24 cellular contexts compared by ENCODE assay signal in genomic region chrX:115902995-115903394, GRCh38.
DNase-seq lines count a peak whose midpoint lies in the region; ATAC-seq and TF ChIP-seq lines count a peak whose summit lies in the region.
"Had no signal": no experiment of that assay in that cellular context is flagged by ENCODE, and none has a peak within 500 bp of the region (broad histone marks: within the 10 kb centered on the region; RNA-seq: fewer than 3 reads in every experiment).

No MANE protein-coding gene starts in this region.

- no peak overlapping the region for H2BK15ac ChIP-seq in IMR-90 (ENCODE audit: low read depth, low read length)

- no peaks in the 10 kb centered on the region for H4K20me1 ChIP-seq in IMR-90 (ENCODE audit: insufficient read depth, low read length)
- H4K20me1 ChIP-seq: BLaER1 treated with 17β-estradiol and CSF1 and Interleukin-3, amounts not matched to agents 10 nM and 100 nM had no signal

- H2BK5ac ChIP-seq in IMR-90 (ENCODE audit: low read depth, low read length, poor library complexity, severe bottlenecking) = no peak overlapping the region

- no peak overlapping the region for H3K9ac ChIP-seq in IMR-90 (ENCODE audit: low read depth, low read length)
- H3K9ac ChIP-seq: BLaER1 treated with 17β-estradiol and CSF1 and Interleukin-3, amounts not matched to agents 10 nM and 100 nM had no signal

- H3K9me3 ChIP-seq in IMR-90 (ENCODE audit: control insufficient read depth, insufficient read depth, low read length) = peaks cover 21% of the 10 kb centered on the region; the same call in 1 of the 2 replicates
- H3K9me3 ChIP-seq in HAP-1 = no peaks in the 10 kb centered on the region

- no peak for ATAC-seq in IMR-90 (ENCODE audit: low read depth)
- ATAC-seq: A549; CD8-positive, alpha-beta T cell; GM12878 had no signal

- H3K4me3 ChIP-seq in H7 (ENCODE audit: insufficient read depth, low read depth, low read length) (no peak overlapping the region), IMR-90 (ENCODE audit: insufficient read depth, low read depth, low read length) (no peak overlapping the region), HAP-1 (no peak overlapping the region)
- H3K4me3 ChIP-seq: A549; BLaER1 treated with 17β-estradiol and CSF1 and Interleukin-3, amounts not matched to agents 10 nM and 100 nM; GM12878 had no signal

- in situ Hi-C loops in IMR-90 (cut with MboI; ENCODE audit: low sequenced_read_pairs) (no loop called here), HAP-1 (cut with MboI; ENCODE audit: low sequenced_read_pairs) (no loop called here)

- H3K27me3 ChIP-seq in H7 (ENCODE audit: control insufficient read depth, insufficient read depth, low read length) = no peaks in the 10 kb centered on the region
- H3K27me3 ChIP-seq in IMR-90 (ENCODE audit: control insufficient read depth, insufficient read depth, low read length) = peaks cover 25% of the 10 kb centered on the region
- H3K27me3 ChIP-seq in HAP-1 (ENCODE audit: low read depth) = no peaks in the 10 kb centered on the region

- dilution Hi-C loops in IMR-90 (cut with HindIII; ENCODE audit: low sequenced_read_pairs, unreplicated experiment) = no loop called here

- WGBS in IMR-90 (ENCODE audit: extremely low coverage in 2 of 2, insufficient read length in 1 of 2), 2 experiments = no CpG with 5 or more reads among the region's 7 CpGs

- H3K14ac ChIP-seq in IMR-90 (replicated peaks; ENCODE audit: low read depth, low read length) = no peak overlapping the region

- H2BK120ac ChIP-seq in IMR-90 (ENCODE audit: low read depth, low read length) = no peak overlapping the region

- no peak overlapping the region for H4K91ac ChIP-seq in IMR-90 (ENCODE audit: insufficient read depth, low read depth, low read length)

- H3K79me1 ChIP-seq in IMR-90 (ENCODE audit: low read depth in 1 of 2, low read length in 2 of 2) = no peaks in the 10 kb centered on the region

- no peak overlapping the region for H2AK5ac ChIP-seq in IMR-90 (ENCODE audit: low read depth, low read length)

- no peak overlapping the region for H2AK9ac ChIP-seq in IMR-90 (replicated peaks; ENCODE audit: low read depth, low read length, poor library complexity)

- H3K9me1 ChIP-seq in IMR-90 (ENCODE audit: insufficient read depth, low read length) = no peaks in the 10 kb centered on the region

- H3K4me1 ChIP-seq in IMR-90 (ENCODE audit: control insufficient read depth, insufficient read depth, low read length) = no peaks in the 10 kb centered on the region
- no peaks in the 10 kb centered on the region for H3K4me1 ChIP-seq in HAP-1
- H3K4me1 ChIP-seq: A549 had no signal

- H3K56ac ChIP-seq in IMR-90 (ENCODE audit: extremely low read depth, insufficient read depth, low read length) = no peak overlapping the region

- no peak for TF ChIP-seq CTCF in IMR-90 (conservative IDR thresholded peaks at IDR 0.05; ENCODE audit: low read depth, low read length)

- H3K18ac ChIP-seq in IMR-90 (ENCODE audit: low read depth, low read length) = no peak overlapping the region

- no peak overlapping the region for H4K5ac ChIP-seq in IMR-90 (ENCODE audit: low read depth, low read length)

- H3K27ac ChIP-seq in IMR-90 (ENCODE audit: insufficient read depth, low read length) = no peak overlapping the region
- H3K27ac ChIP-seq: 22Rv1; A549; BLaER1 treated with 17β-estradiol and CSF1 and Interleukin-3, amounts not matched to agents 10 nM and 100 nM; C4-2B had no signal

- POLR2A ChIA-PET in IMR-90 (lab: Charles Lee; ENCODE audit: unreplicated experiment) = no interaction called here

- no peak for TF ChIP-seq POLR2A in IMR-90 (IDR thresholded peaks at IDR 0.05; ENCODE audit: low read depth, low read length)

- no peak overlapping the region for H3K23ac ChIP-seq in IMR-90 (ENCODE audit: low read depth, low read length)

- no TSS peak for BruUV-seq in IMR-90 (replicated peaks; lab: Mats Ljungman, UMichigan)

- H2BK20ac ChIP-seq in IMR-90 (ENCODE audit: low read depth, low read length) = no peak overlapping the region

- H3K4ac ChIP-seq in IMR-90 (ENCODE audit: low read depth, low read length) = no peak overlapping the region

- no peaks in the 10 kb centered on the region; the same call in none of the 2 replicates for H3K36me3 ChIP-seq in H7 (replicated peaks; ENCODE audit: control insufficient read depth, insufficient read depth, low read length)
- no peaks in the 10 kb centered on the region for H3K36me3 ChIP-seq in IMR-90 (ENCODE audit: control insufficient read depth, insufficient read depth, low read length)
- H3K36me3 ChIP-seq in HAP-1 (replicated peaks) = no peaks in the 10 kb centered on the region
- H3K36me3 ChIP-seq: BLaER1 treated with 17β-estradiol and CSF1 and Interleukin-3, amounts not matched to agents 10 nM and 100 nM had no signal

- peak overlapping the region; percentile 17 for H2AFZ ChIP-seq in IMR-90 (replicated peaks; ENCODE audit: low read length, poor library complexity)

- no peak overlapping the region for H3K4me2 ChIP-seq in IMR-90 (ENCODE audit: low read depth, low read length)
- H3K4me2 ChIP-seq: A549; BLaER1 treated with 17β-estradiol and CSF1 and Interleukin-3, amounts not matched to agents 10 nM and 100 nM had no signal

- CTCF ChIA-PET in IMR-90 (lab: Yijun Ruan, JAX) = no interaction called here

- TF ChIP-seq RAD21 in IMR-90 (IDR thresholded peaks at IDR 0.05; ENCODE audit: low read length) = no peak

- H4K8ac ChIP-seq in IMR-90 (ENCODE audit: low read depth in 2 of 2, low read length in 2 of 2) = no peak overlapping the region

- intact Hi-C loops in IMR-90 (cut with micrococcal nuclease) (no loop called here), posterior vena cava (cut with DNase I) (no loop called here)

- DNase-seq in H7 (peak; percentile 9), IMR-90 (no peak), iPS-NIHi7 (ENCODE audit: extremely low spot score) (peak; percentile 7), posterior vena cava (ENCODE audit: low spot score) (peak; percentile 62), amniotic stem cell (lab: John Stamatoyannopoulos, UW) (no peak), NCI-H1694 treated with DMSO at 0.1 percent for 48 hours (lab: John Stamatoyannopoulos, UW) (no peak), activated gamma-delta T cell treated with Interleukin-2 at 50 U/mL for 16 hours (no peak), HAP-1 (ENCODE audit: low spot score in 2 of 2) (no peak)
- DNase-seq: AML-193; CD4-positive, alpha-beta T cell; CD8-positive, alpha-beta T cell; COR-L47; DMS 273 treated with DMSO at 0.1 percent for 48 hours; DMS153; DMS53; DMS79; DND-41; EL; GDM1 had no signal

TF ChIP-seq in IMR-90, 13 proteins besides CTCF, POLR2A, EP300 and RAD21:
- TF ChIP-seq ELK1 (IDR thresholded peaks at IDR 0.05; ENCODE audit: borderline replicate concordance, low read depth, low read length) = no peak
- no peak for TF ChIP-seq USF2 (IDR thresholded peaks at IDR 0.05; ENCODE audit: low read depth, low read length)
- TF ChIP-seq RCOR1 (IDR thresholded peaks at IDR 0.05; ENCODE audit: insufficient replicate concordance, low read length) = no peak
- TF ChIP-seq MXI1 (IDR thresholded peaks at IDR 0.05; ENCODE audit: borderline replicate concordance, low read depth, low read length) = no peak
- no peak for TF ChIP-seq FOS (IDR thresholded peaks at IDR 0.05; ENCODE audit: low read depth, low read length)
- TF ChIP-seq MAZ (IDR thresholded peaks at IDR 0.05; ENCODE audit: borderline replicate concordance, low read depth, low read length) = no peak
- TF ChIP-seq SMC3 (IDR thresholded peaks at IDR 0.05; ENCODE audit: low read depth, low read length) = no peak
- no peak for TF ChIP-seq CEBPB (IDR thresholded peaks at IDR 0.05; ENCODE audit: low read depth, low read length)
- TF ChIP-seq MAFK (IDR thresholded peaks at IDR 0.05; ENCODE audit: low read depth, low read length) = no peak
- no peak for TF ChIP-seq RFX5 (IDR thresholded peaks at IDR 0.05; ENCODE audit: low read depth, low read length)
- no peak for TF ChIP-seq CHD1 (IDR thresholded peaks at IDR 0.05; ENCODE audit: low read depth, low read length)
- no peak for TF ChIP-seq NFE2L2 (IDR thresholded peaks at IDR 0.05; ENCODE audit: low read depth, low read length)
- no peak for TF ChIP-seq BHLHE40 (IDR thresholded peaks at IDR 0.05; ENCODE audit: low read depth, low read length)
TF ChIP-seq in IMR-90: peak in this region for 0.

Comparison
In these comparisons a context has a peak if more than half of its experiments do, and no peak if none do; other contexts are left out.
1. DNase-seq: peak in H7 (single experiment), iPS-NIHi7 (single experiment) and posterior vena cava (single experiment); none in IMR-90 (single experiment), amniotic stem cell (single experiment), NCI-H1694 treated with DMSO at 0.1 percent for 48 hours (single experiment), activated gamma-delta T cell treated with Interleukin-2 at 50 U/mL for 16 hours (single experiment) and HAP-1 (0 of 2).